In genomic region chr3:33786565-33787327, GRCh38 we compare ENCODE assay signal across 9 cellular contexts. TPM values are rescaled to one million over a fixed set of nuclear protein-coding genes. Genes with fewer than 3 reads are reported as not detected.
DNase-seq lines count a peak whose midpoint lies in the region; ATAC-seq and TF ChIP-seq lines count a peak whose summit lies in the region.
"Had no signal": no experiment of that assay in that cellular context is flagged by ENCODE, and none has a peak within 500 bp of the region (broad histone marks: within the 10 kb centered on the region; RNA-seq: fewer than 3 reads in every experiment).

No MANE protein-coding gene starts in this region.

- no peak for TF ChIP-seq CTCF in SU-DHL-6 (IDR thresholded peaks at IDR 0.05; ENCODE audit: insufficient read depth, low read length, poor library complexity, severe bottlenecking)
- no peak for TF ChIP-seq CTCF in right atrium auricular region (IDR thresholded peaks at IDR 0.05)
- TF ChIP-seq CTCF in endothelial cell (IDR thresholded peaks at IDR 0.05; ENCODE audit: unreplicated experiment) = no peak

- H3K27ac Mint-ChIP-seq in activated CD4-positive, alpha-beta memory T cell treated with anti-CD3 and anti-CD28 coated beads for 36 hours = no peak overlapping the region
- no peak overlapping the region for H3K27ac Mint-ChIP-seq in activated CD4-positive, alpha-beta memory T cell treated with anti-CD3 and anti-CD28 coated beads, Interleukin-2, amount 10 ng/mL, durations not matched to agents 7 days and 5 days
- no peak overlapping the region for H3K27ac Mint-ChIP-seq in endothelial cell (ENCODE audit: unreplicated experiment)

- no peaks in the 10 kb centered on the region for H3K9me2 ChIP-seq in SU-DHL-6 (replicated peaks; ENCODE audit: insufficient read depth, low read length)

- H3K36me3 ChIP-seq in SU-DHL-6 (ENCODE audit: low read length) (no peaks in the 10 kb centered on the region), right atrium auricular region (no peaks in the 10 kb centered on the region), skeletal muscle tissue (ENCODE audit: control insufficient read depth in 3 of 3, insufficient read depth in 3 of 3, low read length in 3 of 3) (no peaks in the 10 kb centered on the region)

- intact Hi-C loops in activated CD4-positive, alpha-beta memory T cell treated with anti-CD3 and anti-CD28 coated beads for 36 hours (cut with micrococcal nuclease) = loop anchor here (1.0 to 5.0 kb wide), 4 partner anchors 68 to 655 kb away; partner anchors contain the start of gene CLASP2

- CTCF ChIA-PET in activated CD4-positive, alpha-beta memory T cell treated with anti-CD3 and anti-CD28 coated beads for 36 hours (lab: Charles Lee) = interaction anchor here (0.6 to 3.6 kb wide), 55 partner anchors 8 to 1006 kb away, joined by 3 to 53 read pairs (median 4); partner anchors contain the start of genes PDCD6IP and UBP1
- CTCF ChIA-PET in activated CD4-positive, alpha-beta memory T cell treated with anti-CD3 and anti-CD28 coated beads, Interleukin-2, amount 10 ng/mL, durations not matched to agents 7 days and 5 days (lab: Charles Lee) = interaction anchor here (0.6 to 4.6 kb wide), 47 partner anchors 11 to 691 kb away, joined by 3 to 70 read pairs (median 4); partner anchors contain the start of gene PDCD6IP

- H3K4me3 ChIP-seq in SU-DHL-6 (ENCODE audit: insufficient read depth, low read length, poor library complexity, severe bottlenecking) (no peak overlapping the region), right atrium auricular region (peak overlapping the region; percentile 9 to 34), skeletal muscle tissue (ENCODE audit: low read length in 3 of 3) (peak overlapping the region in 2 of 3 donors; percentile 51 to 54)

- ATAC-seq in HG02973 (IDR thresholded peaks at IDR 0.05; ENCODE audit: unreplicated experiment) = no peak

- H3K9me3 ChIP-seq in SU-DHL-6 (ENCODE audit: insufficient read depth, low read length) (no peaks in the 10 kb centered on the region), right atrium auricular region (no peaks in the 10 kb centered on the region), skeletal muscle tissue (ENCODE audit: control insufficient read depth in 3 of 3, low read length in 3 of 3) (no peaks in the 10 kb centered on the region)

- peak overlapping the region; percentile 22 for H3K4me2 ChIP-seq in SU-DHL-6 (ENCODE audit: low read depth, low read length, poor library complexity, severe bottlenecking)

- no peak for DNase-seq in activated CD4-positive, alpha-beta memory T cell treated with anti-CD3 and anti-CD28 coated beads for 36 hours
- no peak for DNase-seq in activated CD4-positive, alpha-beta memory T cell treated with anti-CD3 and anti-CD28 coated beads, Interleukin-2, amount 10 ng/mL, durations not matched to agents 7 days and 5 days
- no peak for DNase-seq in right atrium auricular region (ENCODE audit: low spot score)
- no peak for DNase-seq in H4 (ENCODE audit: low spot score)
- no peak for DNase-seq in endothelial cell (ENCODE audit: low spot score)
- DNase-seq: NCI-H1436 treated with DMSO at 0.1 percent for 48 hours had no signal

- no peaks in the 10 kb centered on the region for H3F3A ChIP-seq in SU-DHL-6 (ENCODE audit: insufficient read depth)

- no peaks in the 10 kb centered on the region for H4K20me1 ChIP-seq in SU-DHL-6 (ENCODE audit: low read depth, low read length)

- no peaks in the 10 kb centered on the region for H3K79me2 ChIP-seq in SU-DHL-6 (ENCODE audit: insufficient read depth, low read length)

- H3K9ac ChIP-seq in SU-DHL-6 (ENCODE audit: low read length) = no peak overlapping the region
- no peak overlapping the region for H3K9ac ChIP-seq in skeletal muscle tissue (ENCODE audit: low read depth in 1 of 3, low read length in 3 of 3)

- H3K27ac ChIP-seq in SU-DHL-6 (ENCODE audit: low read depth, low read length) (no peak overlapping the region), right atrium auricular region (no peak overlapping the region), skeletal muscle tissue (ENCODE audit: low read depth, low read length) (no peak overlapping the region)

- H3K27me3 Mint-ChIP-seq in activated CD4-positive, alpha-beta memory T cell treated with anti-CD3 and anti-CD28 coated beads for 36 hours = peaks cover 5% of the 10 kb centered on the region
- H3K27me3 Mint-ChIP-seq in activated CD4-positive, alpha-beta memory T cell treated with anti-CD3 and anti-CD28 coated beads, Interleukin-2, amount 10 ng/mL, durations not matched to agents 7 days and 5 days = peaks cover 13% of the 10 kb centered on the region
- peaks cover 3% of the 10 kb centered on the region for H3K27me3 Mint-ChIP-seq in endothelial cell (ENCODE audit: unreplicated experiment)

- no peaks in the 10 kb centered on the region for H3K36me3 Mint-ChIP-seq in activated CD4-positive, alpha-beta memory T cell treated with anti-CD3 and anti-CD28 coated beads for 36 hours
- no peaks in the 10 kb centered on the region for H3K36me3 Mint-ChIP-seq in activated CD4-positive, alpha-beta memory T cell treated with anti-CD3 and anti-CD28 coated beads, Interleukin-2, amount 10 ng/mL, durations not matched to agents 7 days and 5 days (ENCODE audit: low read depth)
- peaks cover 6% of the 10 kb centered on the region for H3K36me3 Mint-ChIP-seq in endothelial cell (ENCODE audit: low read depth, unreplicated experiment)

- H3K4me3 Mint-ChIP-seq in activated CD4-positive, alpha-beta memory T cell treated with anti-CD3 and anti-CD28 coated beads for 36 hours = peak overlapping the region; percentile 28
- H3K4me3 Mint-ChIP-seq in activated CD4-positive, alpha-beta memory T cell treated with anti-CD3 and anti-CD28 coated beads, Interleukin-2, amount 10 ng/mL, durations not matched to agents 7 days and 5 days = no peak overlapping the region
- H3K4me3 Mint-ChIP-seq in endothelial cell (ENCODE audit: unreplicated experiment) = no peak overlapping the region

- no peaks in the 10 kb centered on the region for H3K27me3 ChIP-seq in SU-DHL-6 (ENCODE audit: low read length)
- no peaks in the 10 kb centered on the region for H3K27me3 ChIP-seq in right atrium auricular region
- H3K27me3 ChIP-seq in skeletal muscle tissue (ENCODE audit: control insufficient read depth in 3 of 3, insufficient read depth in 3 of 3, low read length in 3 of 3) = peaks cover 0 to 3% (median 2%) of the 10 kb centered on the region in 3 donors

- no peaks in the 10 kb centered on the region for H3K4me1 Mint-ChIP-seq in activated CD4-positive, alpha-beta memory T cell treated with anti-CD3 and anti-CD28 coated beads for 36 hours (ENCODE audit: low read depth)
- H3K4me1 Mint-ChIP-seq in activated CD4-positive, alpha-beta memory T cell treated with anti-CD3 and anti-CD28 coated beads, Interleukin-2, amount 10 ng/mL, durations not matched to agents 7 days and 5 days = peaks cover 10% of the 10 kb centered on the region
- H3K4me1 Mint-ChIP-seq in endothelial cell (ENCODE audit: unreplicated experiment) = peaks cover 9% of the 10 kb centered on the region

- H3K4me1 ChIP-seq in right atrium auricular region (peaks cover 0 to 5% of the 10 kb centered on the region in 2 donors), skeletal muscle tissue (ENCODE audit: control insufficient read depth in 3 of 3, insufficient read depth in 3 of 3, low read length in 3 of 3) (peaks cover 0 to 3% (median 2%) of the 10 kb centered on the region in 3 donors)

- H2AFZ ChIP-seq in SU-DHL-6 (ENCODE audit: low read depth, low read length, severe bottlenecking) = peak overlapping the region; percentile 57

- no peaks in the 10 kb centered on the region for H3K9me3 Mint-ChIP-seq in activated CD4-positive, alpha-beta memory T cell treated with anti-CD3 and anti-CD28 coated beads for 36 hours
- H3K9me3 Mint-ChIP-seq in activated CD4-positive, alpha-beta memory T cell treated with anti-CD3 and anti-CD28 coated beads, Interleukin-2, amount 10 ng/mL, durations not matched to agents 7 days and 5 days = no peaks in the 10 kb centered on the region
- H3K9me3 Mint-ChIP-seq in endothelial cell (ENCODE audit: unreplicated experiment) = no peaks in the 10 kb centered on the region

- POLR2A ChIA-PET in activated CD4-positive, alpha-beta memory T cell treated with anti-CD3 and anti-CD28 coated beads for 36 hours (lab: Charles Lee) = no interaction called here
- POLR2A ChIA-PET in activated CD4-positive, alpha-beta memory T cell treated with anti-CD3 and anti-CD28 coated beads, Interleukin-2, amount 10 ng/mL, durations not matched to agents 7 days and 5 days (lab: Charles Lee) = interaction anchor here (0.7 to 1.3 kb wide), 4 partner anchors 9 to 346 kb away, joined by 3 to 8 read pairs (median 4); partner anchors contain the start of gene PDCD6IP

RNA-seq across cellular contexts. Expression of gene PDCD6IP, which starts 11.7 kb away (rescaled TPM):
- total RNA-seq in activated CD4-positive, alpha-beta memory T cell treated with anti-CD3 and anti-CD28 coated beads for 36 hours = 100 to 1,000 TPM; 163 to 168 TPM
- 100 to 1,000 TPM; 211 TPM for total RNA-seq in activated CD4-positive, alpha-beta memory T cell treated with anti-CD3 and anti-CD28 coated beads, Interleukin-2, amount 10 ng/mL, durations not matched to agents 7 days and 5 days
- total RNA-seq in right atrium auricular region (10 to 100 TPM; 51.0 to 62.1 TPM), skeletal muscle tissue (51.7 TPM), endothelial cell (ENCODE audit: unreplicated experiment) (218 TPM)
- 30.7 and 56.7 TPM in 2 replicates for total RNA-seq in H4 (2014; rRNA removed; shearing (Covaris generic))
